Comparison of ENCODE assay signal across 21 cellular contexts in the genomic region with DNA sequence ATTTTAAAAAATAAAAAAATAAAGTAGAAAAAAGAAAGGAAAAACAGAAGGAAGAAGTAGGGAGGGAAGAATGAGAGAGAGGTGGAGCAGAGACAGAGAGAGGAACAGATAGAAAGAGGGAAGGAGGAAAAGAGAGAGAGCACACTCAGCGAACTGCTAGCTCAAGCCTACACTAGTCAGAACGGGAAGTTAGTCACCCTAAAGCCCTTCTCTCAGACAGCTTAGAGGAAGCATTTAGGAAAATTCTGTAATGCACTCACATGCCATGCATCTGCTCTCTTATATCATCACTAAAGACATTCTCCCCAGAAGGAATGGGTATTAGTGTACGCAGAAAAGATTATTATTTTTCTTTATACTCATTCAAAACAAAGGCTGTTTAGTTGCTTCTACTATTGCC.
"Had no signal": no experiment of that assay in that cellular context is flagged by ENCODE, and none has a peak within 500 bp of the region (broad histone marks: within the 10 kb centered on the region; RNA-seq: fewer than 3 reads in every experiment).

No MANE protein-coding gene starts in this region.

- H3K9me3 ChIP-seq: gastroesophageal sphincter, heart left ventricle, mucosa of descending colon, tibial artery, uterus had no signal

- ATAC-seq: activated CD4-positive, alpha-beta T cell treated with anti-CD3 and anti-CD28 coated beads for 36 hours; effector memory CD8-positive, alpha-beta T cell; gastroesophageal sphincter; heart left ventricle; mucosa of descending colon; WTC11 had no signal

- DNase-seq: activated CD4-positive, alpha-beta memory T cell treated with anti-CD3 and anti-CD28 coated beads for 36 hours; activated CD4-positive, alpha-beta T cell treated with anti-CD3 and anti-CD28 coated beads for 36 hours; activated naive CD8-positive, alpha-beta T cell treated with anti-CD3 and anti-CD28 coated beads for 36 hours; activated T-cell treated with anti-CD3 and anti-CD28 coated beads for 4 hours; amniotic stem cell; caudate nucleus; effector memory CD8-positive, alpha-beta T cell; heart left ventricle; mesenchymal stem cell; mucosa of descending colon; naive B cell; retina; stimulated activated CD4-positive, alpha-beta T cell treated with anti-CD3 and anti-CD28 coated beads, Interleukin-12 subunit alpha, Interleukin-12 subunit beta, amount 100 ng/mL, for 4 hours; stimulated activated CD4-positive, alpha-beta T cell treated with anti-CD3 and anti-CD28 coated beads, Interleukin-1b, Interleukin-23, amount 100 ng/mL, for 48 hours; stimulated activated naive CD4-positive, alpha-beta T cell treated with Interleukin-2 at 50 U/mL for 16 hours; substantia nigra; tibial artery; uterus had no signal

- H3K4me3 ChIP-seq: gastroesophageal sphincter, heart left ventricle, mucosa of descending colon, tibial artery, uterus had no signal

- H3K4me1 ChIP-seq: gastroesophageal sphincter, heart left ventricle, tibial artery, uterus had no signal

- H3K27ac ChIP-seq: epithelial cell of prostate, gastroesophageal sphincter, heart left ventricle, tibial artery, uterus had no signal

- H3K27me3 ChIP-seq: uterus had no signal

- H3K36me3 ChIP-seq: gastroesophageal sphincter, heart left ventricle, tibial artery, uterus had no signal
